In genomic region chr17:800446-801242, GRCh38 we compare ENCODE assay signal across 2 cellular contexts.
A peak's percentile ranks its signal among the peaks of the same experiment; 100 is the strongest.
TF ChIP-seq lines count a peak whose summit lies in the region.

No MANE protein-coding gene starts in this region.

TF ChIP-seq in HepG2, 621 proteins besides CTCF, POLR2A, EP300 and RAD21:
- TF ChIP-seq ZNF543 (CRISPR knock-in tag; IDR thresholded peaks at IDR 0.05) = no peak
- no peak for TF ChIP-seq ZBTB2 (CRISPR knock-in tag; IDR thresholded peaks at IDR 0.05; ENCODE audit: low read depth)
- TF ChIP-seq ZNF260 (CRISPR knock-in tag; IDR thresholded peaks at IDR 0.05; ENCODE audit: borderline replicate concordance, low read depth) = no peak
- peak; percentile 32 for TF ChIP-seq AGO2 (optimal IDR thresholded peaks at IDR 0.05; ENCODE audit: low read depth, low read length)
- no peak for TF ChIP-seq IRF1 (CRISPR knock-in tag; IDR thresholded peaks at IDR 0.05; ENCODE audit: low read depth)

TF ChIP-seq in K562, 482 proteins besides CTCF, POLR2A, EP300 and RAD21:
- TF ChIP-seq, protein P1, sequence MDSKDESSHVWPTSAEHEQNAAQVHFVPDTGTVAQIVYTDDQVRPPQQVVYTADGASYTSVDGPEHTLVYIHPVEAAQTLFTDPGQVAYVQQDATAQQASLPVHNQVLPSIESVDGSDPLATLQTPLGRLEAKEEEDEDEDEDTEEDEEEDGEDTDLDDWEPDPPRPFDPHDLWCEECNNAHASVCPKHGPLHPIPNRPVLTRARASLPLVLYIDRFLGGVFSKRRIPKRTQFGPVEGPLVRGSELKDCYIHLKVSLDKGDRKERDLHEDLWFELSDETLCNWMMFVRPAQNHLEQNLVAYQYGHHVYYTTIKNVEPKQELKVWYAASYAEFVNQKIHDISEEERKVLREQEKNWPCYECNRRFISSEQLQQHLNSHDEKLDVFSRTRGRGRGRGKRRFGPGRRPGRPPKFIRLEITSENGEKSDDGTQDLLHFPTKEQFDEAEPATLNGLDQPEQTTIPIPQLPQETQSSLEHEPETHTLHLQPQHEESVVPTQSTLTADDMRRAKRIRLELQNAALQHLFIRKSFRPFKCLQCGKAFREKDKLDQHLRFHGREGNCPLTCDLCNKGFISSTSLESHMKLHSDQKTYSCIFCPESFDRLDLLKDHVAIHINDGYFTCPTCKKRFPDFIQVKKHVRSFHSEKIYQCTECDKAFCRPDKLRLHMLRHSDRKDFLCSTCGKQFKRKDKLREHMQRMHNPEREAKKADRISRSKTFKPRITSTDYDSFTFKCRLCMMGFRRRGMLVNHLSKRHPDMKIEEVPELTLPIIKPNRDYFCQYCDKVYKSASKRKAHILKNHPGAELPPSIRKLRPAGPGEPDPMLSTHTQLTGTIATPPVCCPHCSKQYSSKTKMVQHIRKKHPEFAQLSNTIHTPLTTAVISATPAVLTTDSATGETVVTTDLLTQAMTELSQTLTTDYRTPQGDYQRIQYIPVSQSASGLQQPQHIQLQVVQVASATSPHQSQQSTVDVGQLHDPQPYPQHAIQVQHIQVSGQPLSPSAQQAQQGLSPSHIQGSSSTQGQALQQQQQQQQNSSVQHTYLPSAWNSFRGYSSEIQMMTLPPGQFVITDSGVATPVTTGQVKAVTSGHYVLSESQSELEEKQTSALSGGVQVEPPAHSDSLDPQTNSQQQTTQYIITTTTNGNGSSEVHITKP (IDR thresholded peaks at IDR 0.05; ENCODE audit: partially characterized antibody) = peak; percentile 74
- TF ChIP-seq DPF2 (IDR thresholded peaks at IDR 0.05) (no peak), IRF1 (CRISPR knock-in tag; IDR thresholded peaks at IDR 0.05; ENCODE audit: borderline replicate concordance) (no peak)
